ENCODE assay signal across 2 cellular contexts in the genomic region with DNA sequence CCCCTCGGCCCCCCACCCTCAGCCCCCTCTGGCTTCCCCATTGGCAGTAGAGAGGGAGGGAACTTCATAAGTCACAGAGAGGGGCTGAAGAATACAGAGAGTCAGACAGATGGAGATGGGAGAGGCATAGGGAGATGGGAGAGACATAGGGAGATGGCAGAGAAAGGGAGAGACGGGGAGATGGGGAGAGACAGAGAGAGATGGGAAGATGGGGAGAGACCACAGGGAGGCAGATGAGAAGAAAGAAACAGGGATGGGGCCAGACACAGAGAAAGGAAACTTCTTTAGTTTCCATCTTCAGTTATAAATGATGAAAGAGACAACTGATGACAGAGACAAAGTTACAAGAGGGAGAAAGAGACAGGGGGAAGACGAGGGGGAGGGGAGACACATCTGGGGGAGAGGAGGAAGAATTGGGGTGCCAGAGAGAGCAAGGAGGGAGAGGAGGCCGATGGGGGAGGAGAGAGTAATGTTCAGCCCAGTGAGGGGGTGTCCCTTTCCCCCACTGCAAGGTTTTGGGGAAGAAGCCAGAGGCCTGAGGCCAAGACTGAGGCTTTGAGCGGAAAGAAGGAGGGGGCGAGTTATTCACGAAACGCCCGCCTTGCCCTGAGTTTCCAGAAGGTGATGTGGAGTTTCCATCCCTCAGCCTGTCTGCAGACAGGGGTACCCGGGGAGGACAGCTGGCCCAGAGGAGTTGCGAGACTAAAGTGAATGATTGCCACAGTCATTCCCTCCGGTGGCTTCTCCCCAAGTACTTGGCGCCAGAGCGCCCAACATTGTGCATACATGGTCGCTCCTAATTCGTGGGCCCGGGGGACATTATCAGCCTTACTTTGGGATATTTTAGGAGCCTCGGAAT.
TF ChIP-seq lines count a peak whose summit lies in the region.

No MANE protein-coding gene starts in this region.

TF ChIP-seq in HEK293, 187 proteins besides CTCF, POLR2A, EP300 and RAD21:
- 0 out of 2 replicates have a peak, but pooled peaks have one; percentile 8 for TF ChIP-seq RBAK (tag by site-specific recombination; IDR thresholded peaks at IDR 0.05)
- TF ChIP-seq ZNF10 (tag by site-specific recombination; IDR thresholded peaks at IDR 0.05), result no peak
- TF ChIP-seq ZNF23 (tag by site-specific recombination; IDR thresholded peaks at IDR 0.05; ENCODE audit: borderline replicate concordance), result no peak
- TF ChIP-seq, protein P1, sequence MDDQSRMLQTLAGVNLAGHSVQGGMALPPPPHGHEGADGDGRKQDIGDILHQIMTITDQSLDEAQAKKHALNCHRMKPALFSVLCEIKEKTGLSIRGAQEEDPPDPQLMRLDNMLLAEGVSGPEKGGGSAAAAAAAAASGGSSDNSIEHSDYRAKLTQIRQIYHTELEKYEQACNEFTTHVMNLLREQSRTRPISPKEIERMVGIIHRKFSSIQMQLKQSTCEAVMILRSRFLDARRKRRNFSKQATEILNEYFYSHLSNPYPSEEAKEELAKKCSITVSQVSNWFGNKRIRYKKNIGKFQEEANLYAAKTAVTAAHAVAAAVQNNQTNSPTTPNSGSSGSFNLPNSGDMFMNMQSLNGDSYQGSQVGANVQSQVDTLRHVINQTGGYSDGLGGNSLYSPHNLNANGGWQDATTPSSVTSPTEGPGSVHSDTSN (CRISPR knock-in tag; IDR thresholded peaks at IDR 0.05), result 0 out of 2 replicates have a peak, but pooled peaks have one; percentile 6
- TF ChIP-seq, protein P2, sequence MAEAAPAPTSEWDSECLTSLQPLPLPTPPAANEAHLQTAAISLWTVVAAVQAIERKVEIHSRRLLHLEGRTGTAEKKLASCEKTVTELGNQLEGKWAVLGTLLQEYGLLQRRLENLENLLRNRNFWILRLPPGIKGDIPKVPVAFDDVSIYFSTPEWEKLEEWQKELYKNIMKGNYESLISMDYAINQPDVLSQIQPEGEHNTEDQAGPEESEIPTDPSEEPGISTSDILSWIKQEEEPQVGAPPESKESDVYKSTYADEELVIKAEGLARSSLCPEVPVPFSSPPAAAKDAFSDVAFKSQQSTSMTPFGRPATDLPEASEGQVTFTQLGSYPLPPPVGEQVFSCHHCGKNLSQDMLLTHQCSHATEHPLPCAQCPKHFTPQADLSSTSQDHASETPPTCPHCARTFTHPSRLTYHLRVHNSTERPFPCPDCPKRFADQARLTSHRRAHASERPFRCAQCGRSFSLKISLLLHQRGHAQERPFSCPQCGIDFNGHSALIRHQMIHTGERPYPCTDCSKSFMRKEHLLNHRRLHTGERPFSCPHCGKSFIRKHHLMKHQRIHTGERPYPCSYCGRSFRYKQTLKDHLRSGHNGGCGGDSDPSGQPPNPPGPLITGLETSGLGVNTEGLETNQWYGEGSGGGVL (tag by site-specific recombination; IDR thresholded peaks at IDR 0.05), result peak; percentile 58
- no peak for TF ChIP-seq HOXC10 (CRISPR knock-in tag; IDR thresholded peaks at IDR 0.05)
- 0 out of 2 replicates have a peak, but pooled peaks have one; percentile 49 for TF ChIP-seq ZNF561 (tag by site-specific recombination; IDR thresholded peaks at IDR 0.05; ENCODE audit: borderline replicate concordance)
- no peak for TF ChIP-seq SP7 (tag by site-specific recombination; IDR thresholded peaks at IDR 0.05)
- TF ChIP-seq, protein P3, sequence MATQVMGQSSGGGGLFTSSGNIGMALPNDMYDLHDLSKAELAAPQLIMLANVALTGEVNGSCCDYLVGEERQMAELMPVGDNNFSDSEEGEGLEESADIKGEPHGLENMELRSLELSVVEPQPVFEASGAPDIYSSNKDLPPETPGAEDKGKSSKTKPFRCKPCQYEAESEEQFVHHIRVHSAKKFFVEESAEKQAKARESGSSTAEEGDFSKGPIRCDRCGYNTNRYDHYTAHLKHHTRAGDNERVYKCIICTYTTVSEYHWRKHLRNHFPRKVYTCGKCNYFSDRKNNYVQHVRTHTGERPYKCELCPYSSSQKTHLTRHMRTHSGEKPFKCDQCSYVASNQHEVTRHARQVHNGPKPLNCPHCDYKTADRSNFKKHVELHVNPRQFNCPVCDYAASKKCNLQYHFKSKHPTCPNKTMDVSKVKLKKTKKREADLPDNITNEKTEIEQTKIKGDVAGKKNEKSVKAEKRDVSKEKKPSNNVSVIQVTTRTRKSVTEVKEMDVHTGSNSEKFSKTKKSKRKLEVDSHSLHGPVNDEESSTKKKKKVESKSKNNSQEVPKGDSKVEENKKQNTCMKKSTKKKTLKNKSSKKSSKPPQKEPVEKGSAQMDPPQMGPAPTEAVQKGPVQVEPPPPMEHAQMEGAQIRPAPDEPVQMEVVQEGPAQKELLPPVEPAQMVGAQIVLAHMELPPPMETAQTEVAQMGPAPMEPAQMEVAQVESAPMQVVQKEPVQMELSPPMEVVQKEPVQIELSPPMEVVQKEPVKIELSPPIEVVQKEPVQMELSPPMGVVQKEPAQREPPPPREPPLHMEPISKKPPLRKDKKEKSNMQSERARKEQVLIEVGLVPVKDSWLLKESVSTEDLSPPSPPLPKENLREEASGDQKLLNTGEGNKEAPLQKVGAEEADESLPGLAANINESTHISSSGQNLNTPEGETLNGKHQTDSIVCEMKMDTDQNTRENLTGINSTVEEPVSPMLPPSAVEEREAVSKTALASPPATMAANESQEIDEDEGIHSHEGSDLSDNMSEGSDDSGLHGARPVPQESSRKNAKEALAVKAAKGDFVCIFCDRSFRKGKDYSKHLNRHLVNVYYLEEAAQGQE (tag by site-specific recombination; IDR thresholded peaks at IDR 0.05), result 0 out of 2 replicates have a peak, but pooled peaks have one; percentile 3
- TF ChIP-seq ZNF184 (tag by site-specific recombination; IDR thresholded peaks at IDR 0.05), result peak; percentile 50; the same call in 1 of the 2 replicates
- peak; percentile 86; the same call in 1 of the 2 replicates for TF ChIP-seq ZNF660 (tag by site-specific recombination; IDR thresholded peaks at IDR 0.05)

TF ChIP-seq in GM12878, 131 proteins besides CTCF, POLR2A, EP300 and RAD21 (continues in another document):
- TF ChIP-seq, protein P4, sequence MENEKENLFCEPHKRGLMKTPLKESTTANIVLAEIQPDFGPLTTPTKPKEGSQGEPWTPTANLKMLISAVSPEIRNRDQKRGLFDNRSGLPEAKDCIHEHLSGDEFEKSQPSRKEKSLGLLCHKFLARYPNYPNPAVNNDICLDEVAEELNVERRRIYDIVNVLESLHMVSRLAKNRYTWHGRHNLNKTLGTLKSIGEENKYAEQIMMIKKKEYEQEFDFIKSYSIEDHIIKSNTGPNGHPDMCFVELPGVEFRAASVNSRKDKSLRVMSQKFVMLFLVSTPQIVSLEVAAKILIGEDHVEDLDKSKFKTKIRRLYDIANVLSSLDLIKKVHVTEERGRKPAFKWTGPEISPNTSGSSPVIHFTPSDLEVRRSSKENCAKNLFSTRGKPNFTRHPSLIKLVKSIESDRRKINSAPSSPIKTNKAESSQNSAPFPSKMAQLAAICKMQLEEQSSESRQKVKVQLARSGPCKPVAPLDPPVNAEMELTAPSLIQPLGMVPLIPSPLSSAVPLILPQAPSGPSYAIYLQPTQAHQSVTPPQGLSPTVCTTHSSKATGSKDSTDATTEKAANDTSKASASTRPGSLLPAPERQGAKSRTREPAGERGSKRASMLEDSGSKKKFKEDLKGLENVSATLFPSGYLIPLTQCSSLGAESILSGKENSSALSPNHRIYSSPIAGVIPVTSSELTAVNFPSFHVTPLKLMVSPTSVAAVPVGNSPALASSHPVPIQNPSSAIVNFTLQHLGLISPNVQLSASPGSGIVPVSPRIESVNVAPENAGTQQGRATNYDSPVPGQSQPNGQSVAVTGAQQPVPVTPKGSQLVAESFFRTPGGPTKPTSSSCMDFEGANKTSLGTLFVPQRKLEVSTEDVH (IDR thresholded peaks at IDR 0.05; ENCODE audit: low read depth, partially characterized antibody), result peak; percentile 51
- TF ChIP-seq ZBED1 (IDR thresholded peaks at IDR 0.05; ENCODE audit: borderline replicate concordance), result peak; percentile 14; the same call in 1 of the 2 replicates
- TF ChIP-seq SREBF2 (IDR thresholded peaks at IDR 0.05; ENCODE audit: low read length), result no peak
- TF ChIP-seq WRNIP1 (IDR thresholded peaks at IDR 0.05; ENCODE audit: borderline replicate concordance, low read depth, low read length), result peak; percentile 90; the same call in 1 of the 2 replicates
- peak; percentile 67; the same call in 1 of the 2 replicates for TF ChIP-seq PAX5 (IDR thresholded peaks at IDR 0.05; ENCODE audit: borderline replicate concordance, low read depth, low read length)
- TF ChIP-seq, protein P3 (IDR thresholded peaks at IDR 0.05; ENCODE audit: low read depth, low read length), result no peak
- TF ChIP-seq, protein P5, sequence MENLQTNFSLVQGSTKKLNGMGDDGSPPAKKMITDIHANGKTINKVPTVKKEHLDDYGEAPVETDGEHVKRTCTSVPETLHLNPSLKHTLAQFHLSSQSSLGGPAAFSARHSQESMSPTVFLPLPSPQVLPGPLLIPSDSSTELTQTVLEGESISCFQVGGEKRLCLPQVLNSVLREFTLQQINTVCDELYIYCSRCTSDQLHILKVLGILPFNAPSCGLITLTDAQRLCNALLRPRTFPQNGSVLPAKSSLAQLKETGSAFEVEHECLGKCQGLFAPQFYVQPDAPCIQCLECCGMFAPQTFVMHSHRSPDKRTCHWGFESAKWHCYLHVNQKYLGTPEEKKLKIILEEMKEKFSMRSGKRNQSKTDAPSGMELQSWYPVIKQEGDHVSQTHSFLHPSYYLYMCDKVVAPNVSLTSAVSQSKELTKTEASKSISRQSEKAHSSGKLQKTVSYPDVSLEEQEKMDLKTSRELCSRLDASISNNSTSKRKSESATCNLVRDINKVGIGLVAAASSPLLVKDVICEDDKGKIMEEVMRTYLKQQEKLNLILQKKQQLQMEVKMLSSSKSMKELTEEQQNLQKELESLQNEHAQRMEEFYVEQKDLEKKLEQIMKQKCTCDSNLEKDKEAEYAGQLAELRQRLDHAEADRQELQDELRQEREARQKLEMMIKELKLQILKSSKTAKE (IDR thresholded peaks at IDR 0.05; ENCODE audit: low read depth, poor library complexity, severe bottlenecking), result peak; percentile 89
- TF ChIP-seq CBX5 (IDR thresholded peaks at IDR 0.05; ENCODE audit: low read depth), result peak; percentile 45; the same call in 1 of the 2 replicates
- no peak for TF ChIP-seq SUPT20H (IDR thresholded peaks at IDR 0.05; ENCODE audit: borderline replicate concordance, control insufficient read depth, low read depth, low read length)
- TF ChIP-seq, protein P6, sequence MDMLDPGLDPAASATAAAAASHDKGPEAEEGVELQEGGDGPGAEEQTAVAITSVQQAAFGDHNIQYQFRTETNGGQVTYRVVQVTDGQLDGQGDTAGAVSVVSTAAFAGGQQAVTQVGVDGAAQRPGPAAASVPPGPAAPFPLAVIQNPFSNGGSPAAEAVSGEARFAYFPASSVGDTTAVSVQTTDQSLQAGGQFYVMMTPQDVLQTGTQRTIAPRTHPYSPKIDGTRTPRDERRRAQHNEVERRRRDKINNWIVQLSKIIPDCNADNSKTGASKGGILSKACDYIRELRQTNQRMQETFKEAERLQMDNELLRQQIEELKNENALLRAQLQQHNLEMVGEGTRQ (IDR thresholded peaks at IDR 0.05; ENCODE audit: borderline replicate concordance, low read depth, low read length), result no peak; the same call in 1 of the 2 replicates
- peak in 1 of 2 experiments; percentile 9; a peak in 1 of 4 replicates for TF ChIP-seq BHLHE40 (IDR thresholded peaks at IDR 0.05; ENCODE audit: borderline replicate concordance in 1 of 2, low read depth in 2 of 2, low read length in 1 of 2)
- no peak for TF ChIP-seq ASH2L (IDR thresholded peaks at IDR 0.05; ENCODE audit: borderline replicate concordance, low read depth)
- peak; percentile 80 for TF ChIP-seq ATF7 (IDR thresholded peaks at IDR 0.05; ENCODE audit: low read depth)
- TF ChIP-seq, protein P7, sequence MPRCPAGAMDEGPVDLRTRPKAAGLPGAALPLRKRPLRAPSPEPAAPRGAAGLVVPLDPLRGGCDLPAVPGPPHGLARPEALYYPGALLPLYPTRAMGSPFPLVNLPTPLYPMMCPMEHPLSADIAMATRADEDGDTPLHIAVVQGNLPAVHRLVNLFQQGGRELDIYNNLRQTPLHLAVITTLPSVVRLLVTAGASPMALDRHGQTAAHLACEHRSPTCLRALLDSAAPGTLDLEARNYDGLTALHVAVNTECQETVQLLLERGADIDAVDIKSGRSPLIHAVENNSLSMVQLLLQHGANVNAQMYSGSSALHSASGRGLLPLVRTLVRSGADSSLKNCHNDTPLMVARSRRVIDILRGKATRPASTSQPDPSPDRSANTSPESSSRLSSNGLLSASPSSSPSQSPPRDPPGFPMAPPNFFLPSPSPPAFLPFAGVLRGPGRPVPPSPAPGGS (IDR thresholded peaks at IDR 0.05; ENCODE audit: borderline replicate concordance, insufficient read depth, low read depth, low read length, poor library complexity, severe bottlenecking), result peak; percentile 45
- peak; percentile 92 for TF ChIP-seq SMARCA5 (IDR thresholded peaks at IDR 0.05)
- TF ChIP-seq JUNB (IDR thresholded peaks at IDR 0.05), result peak; percentile 21; the same call in 1 of the 2 replicates
- TF ChIP-seq, protein P8, sequence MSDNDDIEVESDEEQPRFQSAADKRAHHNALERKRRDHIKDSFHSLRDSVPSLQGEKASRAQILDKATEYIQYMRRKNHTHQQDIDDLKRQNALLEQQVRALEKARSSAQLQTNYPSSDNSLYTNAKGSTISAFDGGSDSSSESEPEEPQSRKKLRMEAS (IDR thresholded peaks at IDR 0.05; ENCODE audit: low read depth, low read length), result no peak
- TF ChIP-seq, protein P9, sequence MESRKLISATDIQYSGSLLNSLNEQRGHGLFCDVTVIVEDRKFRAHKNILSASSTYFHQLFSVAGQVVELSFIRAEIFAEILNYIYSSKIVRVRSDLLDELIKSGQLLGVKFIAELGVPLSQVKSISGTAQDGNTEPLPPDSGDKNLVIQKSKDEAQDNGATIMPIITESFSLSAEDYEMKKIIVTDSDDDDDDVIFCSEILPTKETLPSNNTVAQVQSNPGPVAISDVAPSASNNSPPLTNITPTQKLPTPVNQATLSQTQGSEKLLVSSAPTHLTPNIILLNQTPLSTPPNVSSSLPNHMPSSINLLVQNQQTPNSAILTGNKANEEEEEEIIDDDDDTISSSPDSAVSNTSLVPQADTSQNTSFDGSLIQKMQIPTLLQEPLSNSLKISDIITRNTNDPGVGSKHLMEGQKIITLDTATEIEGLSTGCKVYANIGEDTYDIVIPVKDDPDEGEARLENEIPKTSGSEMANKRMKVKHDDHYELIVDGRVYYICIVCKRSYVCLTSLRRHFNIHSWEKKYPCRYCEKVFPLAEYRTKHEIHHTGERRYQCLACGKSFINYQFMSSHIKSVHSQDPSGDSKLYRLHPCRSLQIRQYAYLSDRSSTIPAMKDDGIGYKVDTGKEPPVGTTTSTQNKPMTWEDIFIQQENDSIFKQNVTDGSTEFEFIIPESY (IDR thresholded peaks at IDR 0.05), result no peak
- no peak for TF ChIP-seq MTA3 (IDR thresholded peaks at IDR 0.05; ENCODE audit: borderline replicate concordance, low read length)
